ENCODE assay signal across 8 cellular contexts in genomic region chr15:22949074-22949547, GRCh38. TPM values are rescaled to one million over a fixed set of nuclear protein-coding genes. Genes with fewer than 3 reads are reported as not detected.
DNase-seq lines count a peak whose midpoint lies in the region; ATAC-seq, FAIRE-seq and TF ChIP-seq lines count a peak whose summit lies in the region.

No MANE protein-coding gene starts in this region.

- TF ChIP-seq POLR2A in H1 (IDR thresholded peaks at IDR 0.05; ENCODE audit: control extremely low read depth in 1 of 2, low read depth in 2 of 2, low read length in 2 of 2), result no peak

- H3K27me3 ChIP-seq in H1 (replicated peaks in 1 of 4; ENCODE audit: control insufficient read depth in 3 of 4, extremely low read depth in 1 of 4, insufficient read depth in 3 of 4, low read length in 3 of 4), result peaks cover 5 to 29% (median 15%) of the 10 kb centered on the region in 4 experiments

- no peak overlapping the region for H3K4ac ChIP-seq in H1 (replicated peaks; ENCODE audit: insufficient read length, low read depth, low read length)

- peaks cover 3 to 14% (median 6%) of the 10 kb centered on the region in 4 experiments; a peak in 6 of 7 replicates for H3K4me1 ChIP-seq in H1 (replicated peaks in 1 of 4; ENCODE audit: control insufficient read depth in 3 of 4, insufficient read depth in 4 of 4, low read length in 3 of 4)

- no peak overlapping the region for H4K5ac ChIP-seq in H1 (ENCODE audit: insufficient read length, low read depth, low read length)

- no peak overlapping the region for H2AFZ ChIP-seq in H1 (ENCODE audit: low read length)

- H3K23ac ChIP-seq in H1 (ENCODE audit: insufficient read length), result no peak overlapping the region

- no peak for TF ChIP-seq CTCF in H1 (IDR thresholded peaks at IDR 0.05; ENCODE audit: control extremely low read depth in 1 of 3, insufficient read depth in 1 of 3, low read depth in 1 of 3, low read length in 3 of 3)

- TF ChIP-seq RAD21 in H1 (IDR thresholded peaks at IDR 0.05 in 1 of 2, conservative IDR thresholded peaks at IDR 0.05 in 1 of 2; ENCODE audit: low read depth in 2 of 2, low read length in 2 of 2), result no peak

- no peak overlapping the region; the same call in 1 of the 2 replicates for H4K8ac ChIP-seq in H1 (ENCODE audit: extremely low read depth, insufficient read depth, low read length)

- H2BK5ac ChIP-seq in H1 (ENCODE audit: low read depth, low read length), result no peak overlapping the region

- H3K14ac ChIP-seq in H1 (ENCODE audit: insufficient read length), result no peak overlapping the region

- H2BK15ac ChIP-seq in H1 (ENCODE audit: low read length), result no peak overlapping the region

- ATAC-seq in GM21786 (IDR thresholded peaks at IDR 0.05; ENCODE audit: unreplicated experiment) (peak; percentile 93), GM21367 (IDR thresholded peaks at IDR 0.05; ENCODE audit: unreplicated experiment) (no peak), HG02870 (IDR thresholded peaks at IDR 0.05; ENCODE audit: unreplicated experiment) (no peak)

- no peaks in the 10 kb centered on the region for H3K36me3 ChIP-seq in H1 (ENCODE audit: control insufficient read depth in 2 of 4, insufficient read depth in 4 of 4, low read length in 3 of 4)

- H2BK20ac ChIP-seq in H1 (ENCODE audit: low read length), result no peak overlapping the region

- peaks cover 0 to 16% of the 10 kb centered on the region in 2 experiments; a peak in 2 of 4 replicates for H3K79me2 ChIP-seq in H1 (ENCODE audit: control insufficient read depth in 1 of 2, insufficient read depth in 2 of 2, low read length in 2 of 2)

- H4K20me1 ChIP-seq in H1 (replicated peaks in 1 of 2; ENCODE audit: control insufficient read depth in 1 of 2, insufficient read depth in 2 of 2, low read length in 2 of 2), result peaks cover 18 to 39% of the 10 kb centered on the region in 2 experiments

- H2AK5ac ChIP-seq in H1 (ENCODE audit: low read depth, low read length), result no peak overlapping the region

- CTCF ChIA-PET in H1 (lab: Charles Lee; ENCODE audit: partially characterized antibody), result no interaction called here

- H2BK120ac ChIP-seq in H1 (replicated peaks; ENCODE audit: low read depth, low read length), result no peak overlapping the region

- no peaks in the 10 kb centered on the region for H3K23me2 ChIP-seq in H1 (ENCODE audit: low read depth, low read length)

- H3K18ac ChIP-seq in H1 (ENCODE audit: extremely low read depth, low read length), result no peak overlapping the region

- H3K9me3 ChIP-seq in H1 (ENCODE audit: insufficient read depth in 2 of 2, low read depth in 1 of 2, low read length in 1 of 2), result no peaks in the 10 kb centered on the region

- peak overlapping the region; percentile 34 to 66; a peak in 3 of 4 replicates for H3K4me2 ChIP-seq in H1 (ENCODE audit: insufficient read depth in 1 of 2, low read depth in 2 of 2, low read length in 2 of 2)

- no peak for FAIRE-seq in H1 (lab: Jason Lieb, UNC)

- no peak overlapping the region for H2BK12ac ChIP-seq in H1 (ENCODE audit: low read depth, low read length)

- 33% methylated on average over 20 of the region's 21 CpGs; no CpG with 5 or more reads in 1 of the 2 experiments for WGBS in H1 (ENCODE audit: extremely low coverage in 1 of 2, insufficient coverage in 1 of 2, insufficient read length in 1 of 2, insufficient replicate concordance in 2 of 2, low coverage in 1 of 2, low lambda C conversion rate in 2 of 2, missing lambda C conversion rate in 1 of 2), 2 experiments

- peak overlapping the region in 1 of 4 experiments; percentile 30; a peak in 2 of 8 replicates for H3K4me3 ChIP-seq in H1 (ENCODE audit: extremely low read depth in 1 of 4, insufficient read depth in 2 of 4, low read depth in 3 of 4, low read length in 4 of 4)

- H3K79me1 ChIP-seq in H1 (ENCODE audit: low read depth, low read length), result peaks cover 5% of the 10 kb centered on the region

- no peak overlapping the region for H3K27ac ChIP-seq in H1 (ENCODE audit: low read depth, low read length)

- no peak overlapping the region for H3K56ac ChIP-seq in H1 (replicated peaks; ENCODE audit: insufficient read length, low read depth, low read length)

- POLR2A ChIA-PET in H1 (lab: Charles Lee; ENCODE audit: partially characterized antibody), result no interaction called here

- DNase-seq in ELR (ENCODE audit: low read depth), result peak; percentile 40
- peak; percentile 90 for DNase-seq in NCI-H2227 (lab: John Stamatoyannopoulos, UW; ENCODE audit: unreplicated experiment)
- DNase-seq in H1 (ENCODE audit: low read depth in 1 of 2, low spot score in 2 of 2), result peak; percentile 47 to 77
- peak; percentile 41 for DNase-seq in mucosa of gallbladder (ENCODE audit: low spot score)
- DNase-seq in NCI-H1092 (lab: John Stamatoyannopoulos, UW), result no peak

- no peak for TF ChIP-seq EP300 in H1 (IDR thresholded peaks at IDR 0.05; ENCODE audit: borderline replicate concordance in 1 of 2, low read depth in 2 of 2, low read length in 2 of 2)

- H3K9ac ChIP-seq in H1 (replicated peaks in 1 of 4; ENCODE audit: extremely low read depth in 1 of 4, low read depth in 3 of 4, low read length in 3 of 4), result no peak overlapping the region

- peak overlapping the region; percentile 5 for H4K91ac ChIP-seq in H1 (replicated peaks; ENCODE audit: insufficient read length, low read length)

TF ChIP-seq in H1, 55 proteins besides CTCF, POLR2A, EP300 and RAD21:
- no peak for TF ChIP-seq ASH2L (IDR thresholded peaks at IDR 0.05; ENCODE audit: low read length)
- TF ChIP-seq MAX (IDR thresholded peaks at IDR 0.05), result peak; percentile 70
- peak in 1 of 2 experiments; percentile 54; a peak in 1 of 4 replicates for TF ChIP-seq SIN3A (conservative IDR thresholded peaks at IDR 0.05 in 1 of 2, IDR thresholded peaks at IDR 0.05 in 1 of 2; ENCODE audit: low read depth in 1 of 2, low read length in 2 of 2)
- 0 out of 2 replicates have a peak, but pooled peaks have one; percentile 15 for TF ChIP-seq E2F6 (IDR thresholded peaks at IDR 0.05)
- no peak for TF ChIP-seq NRF1 (IDR thresholded peaks at IDR 0.05; ENCODE audit: low read depth, low read length)
- no peak for TF ChIP-seq EZH2 (IDR thresholded peaks at IDR 0.05; ENCODE audit: low read depth, low read length, severe bottlenecking)

RNA-seq across cellular contexts. Expression of gene CYFIP1, which starts 31.1 kb away (rescaled TPM):
- 81.7 and 82.2 TPM in 2 replicates for total RNA-seq in H1 (2021; fragmentation: NEBNext Ultra II Directional; extraction: Animal tissue kit (Norgen Biotek cat#: 25700))
- polyA plus RNA-seq in H1 (2011; rRNA removed), result 38.6 and 49.8 TPM in 2 replicates
- 39.1 TPM for polyA plus RNA-seq in H1 (2011; cell fraction: cytosol; rRNA removed)
- polyA plus RNA-seq in H1 (2011; cell fraction: nucleus; rRNA removed), result 51.3 TPM
- 38.5 to 52.3 TPM (median 48.5 TPM) in 4 replicates for polyA plus RNA-seq in H1 (2012, experiment 1 of 2)
- polyA plus RNA-seq in H1 (2012, experiment 2 of 2), result 22.2 TPM
- 31.3 TPM for polyA plus RNA-seq in H1 (2013, experiment 1 of 2)
- polyA plus RNA-seq in H1 (2013, experiment 2 of 2), result 28.0 TPM
- 92.3 and 92.5 TPM in 2 replicates for polyA minus RNA-seq in H1 (2011; rRNA and poly(A)+ RNA removed)
- polyA minus RNA-seq in H1 (2011; cell fraction: cytosol; rRNA and poly(A)+ RNA removed), result 21.3 TPM
- 34.5 TPM for polyA minus RNA-seq in H1 (2011; cell fraction: nucleus; rRNA and poly(A)+ RNA removed)
- total RNA-seq in mucosa of gallbladder, result 127 TPM
